8 cellular contexts compared by ENCODE assay signal in genomic region chr11:108496643-108497256, GRCh38. TPM values are rescaled to one million over a fixed set of nuclear protein-coding genes. Genes with fewer than 3 reads are reported as not detected.
A peak's percentile ranks its signal among the peaks of the same experiment; 100 is the strongest.
DNase-seq lines count a peak whose midpoint lies in the region; ATAC-seq lines count a peak whose summit lies in the region.

No MANE protein-coding gene starts in this region.

- peaks cover 17% of the 10 kb centered on the region for H3K4me1 Mint-ChIP-seq in activated CD4-positive, alpha-beta T cell treated with anti-CD3 and anti-CD28 coated beads for 36 hours
- peaks cover 37% of the 10 kb centered on the region for H3K4me1 Mint-ChIP-seq in activated CD8-positive, alpha-beta T cell treated with anti-CD3 and anti-CD28 coated beads, Interleukin-2, amount 10 ng/mL, durations not matched to agents 7 days and 5 days (ENCODE audit: low read depth)

- intact Hi-C loops in activated CD4-positive, alpha-beta T cell treated with anti-CD3 and anti-CD28 coated beads for 36 hours (cut with DNase I, micrococcal nuclease) = loop anchor here (1.0 to 10.0 kb wide), 8 partner anchors 29 to 487 kb away; partner anchors contain the start of genes C11orf65 (in 2 of the 2), NPAT (in 2 of the 2), ACAT1 (in 1 of the 2) and ATM (in 1 of the 2)

- POLR2A ChIA-PET in activated CD4-positive, alpha-beta T cell treated with anti-CD3 and anti-CD28 coated beads for 36 hours (lab: Charles Lee) = no interaction called here
- POLR2A ChIA-PET in activated CD8-positive, alpha-beta T cell treated with anti-CD3 and anti-CD28 coated beads, Interleukin-2, amount 10 ng/mL, durations not matched to agents 7 days and 5 days (lab: Charles Lee) = interaction anchor here (0.6 to 2.6 kb wide), 2 partner anchors 30 to 1609 kb away, joined by 3 to 16 read pairs; partner anchors contain the start of gene C11orf65

- CTCF ChIA-PET in activated CD4-positive, alpha-beta T cell treated with anti-CD3 and anti-CD28 coated beads for 36 hours (lab: Charles Lee) = no interaction called here
- CTCF ChIA-PET in activated CD8-positive, alpha-beta T cell treated with anti-CD3 and anti-CD28 coated beads, Interleukin-2, amount 10 ng/mL, durations not matched to agents 7 days and 5 days (lab: Charles Lee) = no interaction called here

- ATAC-seq in activated CD4-positive, alpha-beta T cell treated with anti-CD3 and anti-CD28 coated beads for 36 hours = no peak
- ATAC-seq in activated CD8-positive, alpha-beta T cell treated with anti-CD3 and anti-CD28 coated beads, Interleukin-2, amount 10 ng/mL, durations not matched to agents 7 days and 5 days = no peak
- ATAC-seq in HG03565 (IDR thresholded peaks at IDR 0.05; ENCODE audit: unreplicated experiment) = no peak

- no peaks in the 10 kb centered on the region for H3K27me3 Mint-ChIP-seq in activated CD4-positive, alpha-beta T cell treated with anti-CD3 and anti-CD28 coated beads for 36 hours
- H3K27me3 Mint-ChIP-seq in activated CD8-positive, alpha-beta T cell treated with anti-CD3 and anti-CD28 coated beads, Interleukin-2, amount 10 ng/mL, durations not matched to agents 7 days and 5 days (ENCODE audit: low read depth) = no peaks in the 10 kb centered on the region

- H3K27ac Mint-ChIP-seq in activated CD4-positive, alpha-beta T cell treated with anti-CD3 and anti-CD28 coated beads for 36 hours = peak overlapping the region; percentile 91
- peak overlapping the region; percentile 97 for H3K27ac Mint-ChIP-seq in activated CD8-positive, alpha-beta T cell treated with anti-CD3 and anti-CD28 coated beads, Interleukin-2, amount 10 ng/mL, durations not matched to agents 7 days and 5 days

- DNase-seq in activated CD4-positive, alpha-beta T cell treated with anti-CD3 and anti-CD28 coated beads for 36 hours = no peak
- no peak for DNase-seq in activated CD4-positive, alpha-beta T cell treated with anti-CD3 and anti-CD28 coated beads for 48 hours
- DNase-seq in activated CD8-positive, alpha-beta T cell treated with anti-CD3 and anti-CD28 coated beads, Interleukin-2, amount 10 ng/mL, durations not matched to agents 7 days and 5 days = no peak
- DNase-seq in iris pigment epithelial cell (ENCODE audit: low read depth) (peak; percentile 21), substantia nigra (lab: John Stamatoyannopoulos, UW) (no peak), DMS153 treated with DMSO at 0.1 percent for 48 hours (lab: John Stamatoyannopoulos, UW; ENCODE audit: unreplicated experiment) (no peak), kidney glomerular epithelial cell (lab: John Stamatoyannopoulos, UW) (no peak)

- H3K36me3 Mint-ChIP-seq in activated CD4-positive, alpha-beta T cell treated with anti-CD3 and anti-CD28 coated beads for 36 hours (ENCODE audit: low read depth) = no peaks in the 10 kb centered on the region
- peaks cover 31% of the 10 kb centered on the region for H3K36me3 Mint-ChIP-seq in activated CD8-positive, alpha-beta T cell treated with anti-CD3 and anti-CD28 coated beads, Interleukin-2, amount 10 ng/mL, durations not matched to agents 7 days and 5 days (ENCODE audit: low read depth)

- peak overlapping the region; percentile 81 for H3K4me3 Mint-ChIP-seq in activated CD4-positive, alpha-beta T cell treated with anti-CD3 and anti-CD28 coated beads for 36 hours
- peak overlapping the region; percentile 92 for H3K4me3 Mint-ChIP-seq in activated CD8-positive, alpha-beta T cell treated with anti-CD3 and anti-CD28 coated beads, Interleukin-2, amount 10 ng/mL, durations not matched to agents 7 days and 5 days

- H3K27ac ChIP-seq in substantia nigra (ENCODE audit: low read depth, low read length, poor library complexity, severe bottlenecking) = peak overlapping the region; percentile 69

- no peaks in the 10 kb centered on the region for H3K9me3 Mint-ChIP-seq in activated CD4-positive, alpha-beta T cell treated with anti-CD3 and anti-CD28 coated beads for 36 hours (ENCODE audit: low read depth)
- no peaks in the 10 kb centered on the region for H3K9me3 Mint-ChIP-seq in activated CD8-positive, alpha-beta T cell treated with anti-CD3 and anti-CD28 coated beads, Interleukin-2, amount 10 ng/mL, durations not matched to agents 7 days and 5 days (ENCODE audit: insufficient read depth)

RNA-seq across cellular contexts. Expression of gene POGLUT3, which starts 1.4 kb away (rescaled TPM):
- 1 to 10 TPM; 3.5 to 4.7 TPM for total RNA-seq in activated CD4-positive, alpha-beta T cell treated with anti-CD3 and anti-CD28 coated beads for 36 hours
- 10 to 100 TPM; 27.6 to 31.5 TPM for total RNA-seq in activated CD8-positive, alpha-beta T cell treated with anti-CD3 and anti-CD28 coated beads, Interleukin-2, amount 10 ng/mL, durations not matched to agents 7 days and 5 days

RNA-seq across cellular contexts. Expression of gene C11orf65, which starts 29.4 kb away (rescaled TPM):
- 1 to 10 TPM; 3.4 to 3.6 TPM for total RNA-seq in activated CD4-positive, alpha-beta T cell treated with anti-CD3 and anti-CD28 coated beads for 36 hours
- total RNA-seq in activated CD8-positive, alpha-beta T cell treated with anti-CD3 and anti-CD28 coated beads, Interleukin-2, amount 10 ng/mL, durations not matched to agents 7 days and 5 days = under 1 TPM; 0.74 to 0.83 TPM

Comparison
In these comparisons a context has a peak if more than half of its experiments do, and no peak if none do; other contexts are left out.
1. RNA of gene POGLUT3, which starts 1.4 kb away (total RNA-seq): 27.6 to 31.5 TPM in activated CD8-positive, alpha-beta T cell treated with anti-CD3 and anti-CD28 coated beads, Interleukin-2, amount 10 ng/mL, durations not matched to agents 7 days and 5 days; 3.5 to 4.7 TPM in activated CD4-positive, alpha-beta T cell treated with anti-CD3 and anti-CD28 coated beads for 36 hours; every median in the first group is over 4 times any median in the second.